ENCODE assay signal across 16 cellular contexts in genomic region chr1:109111386-109112055, GRCh38. TPM values are rescaled to one million over a fixed set of nuclear protein-coding genes. Genes with fewer than 3 reads are reported as not detected.
DNase-seq lines count a peak whose midpoint lies in the region; ATAC-seq and TF ChIP-seq lines count a peak whose summit lies in the region.
"Had no signal": no experiment of that assay in that cellular context is flagged by ENCODE, and none has a peak within 500 bp of the region (broad histone marks: within the 10 kb centered on the region; RNA-seq: fewer than 3 reads in every experiment).

No MANE protein-coding gene starts in this region.

- peak overlapping the region; percentile 29 for H3K27ac Mint-ChIP-seq in stimulated activated naive CD8-positive, alpha-beta T cell treated with anti-CD3 and anti-CD28 coated beads, Interleukin-15, Interleukin-2, amounts not matched to agents 100 ng/mL and 50 ng/mL, for 24 hours
- H3K27ac Mint-ChIP-seq: activated CD4-positive, alpha-beta T cell treated with anti-CD3 and anti-CD28 coated beads for 36 hours; activated naive CD8-positive, alpha-beta T cell had no signal

- H3K4me1 ChIP-seq in upper lobe of right lung: peaks cover 19% of the 10 kb centered on the region

- TF ChIP-seq CTCF in dorsolateral prefrontal cortex (IDR thresholded peaks at IDR 0.05 in 54 of 56, conservative IDR thresholded peaks at IDR 0.05 in 2 of 56; ENCODE audit: low read depth in 1 of 56, partially characterized antibody in 56 of 56) (no peak), upper lobe of right lung (IDR thresholded peaks at IDR 0.05) (no peak), omental fat pad (IDR thresholded peaks at IDR 0.05) (no peak)

- no peaks in the 10 kb centered on the region for H3K9me3 ChIP-seq in upper lobe of right lung
- H3K9me3 ChIP-seq: body of pancreas, sigmoid colon had no signal

- H3K36me3 ChIP-seq in upper lobe of right lung: no peaks in the 10 kb centered on the region
- H3K36me3 ChIP-seq: sigmoid colon had no signal

- no peak for DNase-seq in stimulated activated naive CD8-positive, alpha-beta T cell treated with anti-CD3 and anti-CD28 coated beads, Interleukin-15, Interleukin-2, amounts not matched to agents 100 U/mL and 50 U/mL, for 24 hours
- DNase-seq in NOMO-1 (lab: John Stamatoyannopoulos, UW; ENCODE audit: unreplicated experiment in 2 of 2): peak; percentile 70 to 77
- DNase-seq in dorsolateral prefrontal cortex: peak in 3 of 10 donors; percentile 40 to 57 (median 46)
- no peak for DNase-seq in upper lobe of right lung
- DNase-seq in NCI-H345 (lab: John Stamatoyannopoulos, UW): no peak
- no peak for DNase-seq in omental fat pad (ENCODE audit: low spot score)
- DNase-seq: activated CD4-positive, alpha-beta T cell treated with anti-CD3 and anti-CD28 coated beads for 36 hours; body of pancreas; NCI-H1105; Right ventricle myocardium superior; sigmoid colon; stimulated activated CD4-positive, alpha-beta T cell treated with anti-CD3 and anti-CD28 coated beads, Interleukin-2, amount 100 ng/mL, for 24 hours; T1000 had no signal

- H3K4me1 Mint-ChIP-seq in stimulated activated naive CD8-positive, alpha-beta T cell treated with anti-CD3 and anti-CD28 coated beads, Interleukin-15, Interleukin-2, amounts not matched to agents 100 ng/mL and 50 ng/mL, for 24 hours (ENCODE audit: low read depth): peaks cover 55% of the 10 kb centered on the region

- H3K4me3 ChIP-seq in dorsolateral prefrontal cortex (peak overlapping the region in 36 of 59 donors; percentile 32 to 75 (median 67)), upper lobe of right lung (no peak overlapping the region)
- H3K4me3 ChIP-seq: body of pancreas had no signal

- H3K27me3 ChIP-seq in dorsolateral prefrontal cortex: no peaks in the 10 kb centered on the region
- H3K27me3 ChIP-seq in upper lobe of right lung: peaks cover 29% of the 10 kb centered on the region
- H3K27me3 ChIP-seq: body of pancreas had no signal

- H3K27ac ChIP-seq in dorsolateral prefrontal cortex: peak overlapping the region in 37 of 59 donors; percentile 7 to 85 (median 51)
- H3K27ac ChIP-seq in upper lobe of right lung: no peak overlapping the region
- H3K27ac ChIP-seq: body of pancreas had no signal

- H3K9me3 Mint-ChIP-seq in stimulated activated naive CD8-positive, alpha-beta T cell treated with anti-CD3 and anti-CD28 coated beads, Interleukin-15, Interleukin-2, amounts not matched to agents 100 ng/mL and 50 ng/mL, for 24 hours: no peaks in the 10 kb centered on the region

- H3K27me3 Mint-ChIP-seq in stimulated activated naive CD8-positive, alpha-beta T cell treated with anti-CD3 and anti-CD28 coated beads, Interleukin-15, Interleukin-2, amounts not matched to agents 100 ng/mL and 50 ng/mL, for 24 hours: peaks cover 17% of the 10 kb centered on the region
- H3K27me3 Mint-ChIP-seq: activated CD4-positive, alpha-beta T cell treated with anti-CD3 and anti-CD28 coated beads for 36 hours; activated naive CD8-positive, alpha-beta T cell had no signal

- H3K36me3 Mint-ChIP-seq in stimulated activated naive CD8-positive, alpha-beta T cell treated with anti-CD3 and anti-CD28 coated beads, Interleukin-15, Interleukin-2, amounts not matched to agents 100 ng/mL and 50 ng/mL, for 24 hours (ENCODE audit: low read depth): no peaks in the 10 kb centered on the region

- no peak for ATAC-seq in stimulated activated naive CD8-positive, alpha-beta T cell treated with anti-CD3 and anti-CD28 coated beads, Interleukin-15, Interleukin-2, amounts not matched to agents 100 U/mL and 50 U/mL, for 24 hours
- peak; percentile 10 for ATAC-seq in upper lobe of right lung
- no peak for ATAC-seq in omental fat pad (ENCODE audit: low FRiP score)
- ATAC-seq in GM21619 (IDR thresholded peaks at IDR 0.05; ENCODE audit: unreplicated experiment): no peak
- ATAC-seq: body of pancreas had no signal

- intact Hi-C loops in dorsolateral prefrontal cortex (cut with DNase I) (loop anchor here (1.0 to 10.0 kb wide), 8 partner anchors 13 to 599 kb away; partner anchors contain the start of genes AMIGO1 (in 1 of the 2), PSMA5 (in 1 of the 2) and SARS1 (in 1 of the 2)), upper lobe of right lung (cut with DNase I) (no loop called here)

- no peak overlapping the region for H3K4me3 Mint-ChIP-seq in stimulated activated naive CD8-positive, alpha-beta T cell treated with anti-CD3 and anti-CD28 coated beads, Interleukin-15, Interleukin-2, amounts not matched to agents 100 ng/mL and 50 ng/mL, for 24 hours

RNA-seq across cellular contexts. Expression of gene ELAPOR1, which starts 2.4 kb away (rescaled TPM):
- total RNA-seq in dorsolateral prefrontal cortex: 10 to 100 TPM; 19.9 to 67.6 (median 43.1) TPM
- 5.6 TPM for total RNA-seq in upper lobe of right lung
- 1 to 10 TPM in 1 of 4 donors, under 1 TPM in 2, not detected in 1; 0.48 to 3.3 (median 0.74) TPM for total RNA-seq in omental fat pad

RNA-seq across cellular contexts. Expression of gene TMEM167B, which starts 21.0 kb away (rescaled TPM):
- total RNA-seq in dorsolateral prefrontal cortex: 10 to 100 TPM; 38.9 to 69.5 (median 53.9) TPM
- 49.7 TPM for total RNA-seq in upper lobe of right lung
- 10 to 100 TPM; 22.2 to 29.2 (median 24.8) TPM for total RNA-seq in omental fat pad

RNA-seq across cellular contexts. Expression of gene TAF13, which starts 35.7 kb away (rescaled TPM):
- total RNA-seq in dorsolateral prefrontal cortex (10 to 100 TPM; 41.9 to 89.0 (median 66.0) TPM), upper lobe of right lung (41.1 TPM), omental fat pad (10 to 100 TPM; 24.3 to 65.3 (median 31.5) TPM)

Comparison
In these comparisons a context has a peak if more than half of its experiments do, and no peak if none do; other contexts are left out.
1. DNase-seq: peak in NOMO-1 (2 of 2); none in stimulated activated naive CD8-positive, alpha-beta T cell treated with anti-CD3 and anti-CD28 coated beads, Interleukin-15, Interleukin-2, amounts not matched to agents 100 U/mL and 50 U/mL, for 24 hours (single experiment), upper lobe of right lung (single experiment), NCI-H345 (single experiment) and omental fat pad (single experiment).